9 cellular contexts compared by ENCODE assay signal in the genomic region with DNA sequence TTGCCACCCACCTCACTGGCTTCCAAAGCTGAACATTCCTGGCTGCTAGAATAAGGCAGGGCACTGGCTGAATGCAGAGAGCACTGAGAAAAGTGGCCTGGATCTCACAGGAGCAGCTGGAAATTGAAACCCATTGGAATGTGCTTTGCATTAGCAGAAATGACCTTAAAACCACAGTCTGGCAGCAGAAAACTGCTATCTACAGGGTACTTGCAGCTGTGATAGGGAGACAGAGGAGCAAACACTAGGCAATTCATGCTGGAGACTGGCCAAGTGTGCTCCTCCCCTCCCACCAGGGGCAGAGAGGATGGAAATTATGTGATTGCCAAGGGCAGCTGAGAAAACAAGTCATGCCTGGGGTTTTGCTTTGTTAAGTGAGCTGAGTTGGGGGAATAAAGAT. TPM values are rescaled to one million over a fixed set of nuclear protein-coding genes. Genes with fewer than 3 reads are reported as not detected.
DNase-seq lines count a peak whose midpoint lies in the region; ATAC-seq and TF ChIP-seq lines count a peak whose summit lies in the region.
"Had no signal": no experiment of that assay in that cellular context is flagged by ENCODE, and none has a peak within 500 bp of the region (broad histone marks: within the 10 kb centered on the region; RNA-seq: fewer than 3 reads in every experiment).

No MANE protein-coding gene starts in this region.

- no peak overlapping the region for H2BK120ac ChIP-seq in mesendoderm (ENCODE audit: low read depth, low read length)

- H3K18ac ChIP-seq in mesendoderm (ENCODE audit: low read length) = no peak overlapping the region

- H3K36me3 ChIP-seq in brain microvascular endothelial cell (replicated peaks) (no peaks in the 10 kb centered on the region), mesendoderm (ENCODE audit: control insufficient read depth, insufficient read depth, low read length) (no peaks in the 10 kb centered on the region), esophagus muscularis mucosa (no peaks in the 10 kb centered on the region)

- H3K4me3 ChIP-seq in brain microvascular endothelial cell (ENCODE audit: low read depth, low read length) = no peak overlapping the region
- no peak overlapping the region for H3K4me3 ChIP-seq in mesendoderm (ENCODE audit: low read length)
- H3K4me3 ChIP-seq in esophagus muscularis mucosa = no peak overlapping the region

- H3K23ac ChIP-seq in mesendoderm (ENCODE audit: low read length) = no peak overlapping the region

- H4K5ac ChIP-seq in mesendoderm (ENCODE audit: low read length) = no peak overlapping the region

- no peaks in the 10 kb centered on the region for H3K9me3 Mint-ChIP-seq in natural killer cell treated with Interleukin-12 subunit alpha and Interleukin-12 subunit beta and Interleukin-15 and Interleukin-18, amount 100 ng/mL, for 72 hours
- H3K9me3 Mint-ChIP-seq: T-helper 1 cell treated with Interleukin-12 subunit alpha and Interleukin-12 subunit beta and Interleukin-4 antibody, amounts not matched to agents 30 μg/mL and 1 μg/mL, for 36 hours had no signal

- no peaks in the 10 kb centered on the region for H3K79me2 ChIP-seq in mesendoderm (ENCODE audit: control insufficient read depth, insufficient read depth, low read length)

- no peaks in the 10 kb centered on the region for H3K79me1 ChIP-seq in mesendoderm (ENCODE audit: low read length)

- H3K9me3 ChIP-seq in esophagus muscularis mucosa = no peaks in the 10 kb centered on the region

- no peak overlapping the region for H3K9ac ChIP-seq in mesendoderm (ENCODE audit: low read length)

- no peak overlapping the region for H3K4me3 Mint-ChIP-seq in natural killer cell treated with Interleukin-12 subunit alpha and Interleukin-12 subunit beta and Interleukin-15 and Interleukin-18, amount 100 ng/mL, for 72 hours
- H3K4me3 Mint-ChIP-seq: T-helper 1 cell treated with Interleukin-12 subunit alpha and Interleukin-12 subunit beta and Interleukin-4 antibody, amounts not matched to agents 30 μg/mL and 1 μg/mL, for 36 hours had no signal

- H2BK15ac ChIP-seq in mesendoderm (replicated peaks; ENCODE audit: low read depth) = no peak overlapping the region

- no peak overlapping the region for H4K8ac ChIP-seq in mesendoderm (ENCODE audit: low read depth, low read length)

- no peak overlapping the region for H3K27ac Mint-ChIP-seq in natural killer cell treated with Interleukin-12 subunit alpha and Interleukin-12 subunit beta and Interleukin-15 and Interleukin-18, amount 100 ng/mL, for 72 hours
- H3K27ac Mint-ChIP-seq: T-helper 1 cell treated with Interleukin-12 subunit alpha and Interleukin-12 subunit beta and Interleukin-4 antibody, amounts not matched to agents 30 μg/mL and 1 μg/mL, for 36 hours had no signal

- no peak overlapping the region for H3K4me2 ChIP-seq in mesendoderm (ENCODE audit: low read length)

- no peaks in the 10 kb centered on the region for H3K27me3 Mint-ChIP-seq in natural killer cell treated with Interleukin-12 subunit alpha and Interleukin-12 subunit beta and Interleukin-15 and Interleukin-18, amount 100 ng/mL, for 72 hours

- peak overlapping the region; percentile 72 for H3K27ac ChIP-seq in brain microvascular endothelial cell
- H3K27ac ChIP-seq in mesendoderm (ENCODE audit: low read depth, low read length) = no peak overlapping the region
- H3K27ac ChIP-seq in esophagus muscularis mucosa (replicated peaks in 1 of 4) = no peak overlapping the region

- H3K56ac ChIP-seq in mesendoderm (ENCODE audit: low read length) = no peak overlapping the region

- intact Hi-C loops in esophagus muscularis mucosa (cut with DNase I) = no loop called here

- no peak for TF ChIP-seq POLR2A in esophagus muscularis mucosa (IDR thresholded peaks at IDR 0.05; ENCODE audit: low read depth)

- H2BK5ac ChIP-seq in mesendoderm (ENCODE audit: low read length) = no peak overlapping the region

- H3K4ac ChIP-seq in mesendoderm (ENCODE audit: low read depth, low read length) = no peak overlapping the region

- H3K4me1 Mint-ChIP-seq in natural killer cell treated with Interleukin-12 subunit alpha and Interleukin-12 subunit beta and Interleukin-15 and Interleukin-18, amount 100 ng/mL, for 72 hours (ENCODE audit: low read depth in 2 of 2) = no peaks in the 10 kb centered on the region

- H3K27me3 ChIP-seq in brain microvascular endothelial cell (replicated peaks) (no peaks in the 10 kb centered on the region), mesendoderm (ENCODE audit: insufficient read depth, low read length, poor library complexity) (no peaks in the 10 kb centered on the region), esophagus muscularis mucosa (no peaks in the 10 kb centered on the region)

- ATAC-seq in GM21737 (IDR thresholded peaks at IDR 0.05; ENCODE audit: unreplicated experiment) = no peak
- no peak for ATAC-seq in natural killer cell treated with Interleukin-12 subunit alpha and Interleukin-12 subunit beta and Interleukin-15 and Interleukin-18, amount 100 ng/mL, for 72 hours
- no peak for ATAC-seq in GM18520 (IDR thresholded peaks at IDR 0.05; ENCODE audit: unreplicated experiment)

- DNase-seq in Ammon's horn (ENCODE audit: low spot score) (peak; percentile 64), NCI-H146 (lab: John Stamatoyannopoulos, UW) (peak; percentile 93), brain microvascular endothelial cell (peak; percentile 90), mesendoderm (peak; percentile 82), esophagus muscularis mucosa (ENCODE audit: extremely low spot score) (no peak)
- DNase-seq in natural killer cell treated with Interleukin-12 subunit alpha and Interleukin-12 subunit beta and Interleukin-15 and Interleukin-18, amount 100 ng/mL, for 72 hours (ENCODE audit: low spot score) = no peak

- no peak for TF ChIP-seq EP300 in esophagus muscularis mucosa (IDR thresholded peaks at IDR 0.05)

- in situ Hi-C loops in brain microvascular endothelial cell (cut with HindIII; ENCODE audit: low pct_ligation_motif_present, low sequenced_read_pairs) = no loop called here

- no peaks in the 10 kb centered on the region for H3K36me3 Mint-ChIP-seq in natural killer cell treated with Interleukin-12 subunit alpha and Interleukin-12 subunit beta and Interleukin-15 and Interleukin-18, amount 100 ng/mL, for 72 hours

- no peak for TF ChIP-seq CTCF in brain microvascular endothelial cell (IDR thresholded peaks at IDR 0.05; ENCODE audit: low read depth, low read length, missing control alignments)
- no peak for TF ChIP-seq CTCF in esophagus muscularis mucosa (IDR thresholded peaks at IDR 0.05)

- no peak overlapping the region for H2AK5ac ChIP-seq in mesendoderm (ENCODE audit: low read length)

- H3K4me1 ChIP-seq in mesendoderm (ENCODE audit: control insufficient read depth, low read depth, low read length) (no peaks in the 10 kb centered on the region), esophagus muscularis mucosa (peaks cover 0 to 7% (median 2%) of the 10 kb centered on the region in 4 donors)

RNA-seq across cellular contexts. Expression of gene HSD3B1, which starts 47.2 kb away (rescaled TPM):
- polyA plus RNA-seq in mesendoderm (2013, experiment 1 of 2) = not detected
- not detected for polyA plus RNA-seq in mesendoderm (2013, experiment 2 of 2)
- total RNA-seq in natural killer cell treated with Interleukin-12 subunit alpha and Interleukin-12 subunit beta and Interleukin-15 and Interleukin-18, amount 100 ng/mL, for 72 hours = not detected
- not detected for total RNA-seq in esophagus muscularis mucosa

Comparison
In these comparisons a context has a peak if more than half of its experiments do, and no peak if none do; other contexts are left out.
1. DNase-seq: peak in Ammon's horn (single experiment), NCI-H146 (single experiment), brain microvascular endothelial cell (single experiment) and mesendoderm (single experiment); none in natural killer cell treated with Interleukin-12 subunit alpha and Interleukin-12 subunit beta and Interleukin-15 and Interleukin-18, amount 100 ng/mL, for 72 hours (single experiment) and esophagus muscularis mucosa (single experiment).